ENCODE assay signal across 10 cellular contexts in the genomic region with DNA sequence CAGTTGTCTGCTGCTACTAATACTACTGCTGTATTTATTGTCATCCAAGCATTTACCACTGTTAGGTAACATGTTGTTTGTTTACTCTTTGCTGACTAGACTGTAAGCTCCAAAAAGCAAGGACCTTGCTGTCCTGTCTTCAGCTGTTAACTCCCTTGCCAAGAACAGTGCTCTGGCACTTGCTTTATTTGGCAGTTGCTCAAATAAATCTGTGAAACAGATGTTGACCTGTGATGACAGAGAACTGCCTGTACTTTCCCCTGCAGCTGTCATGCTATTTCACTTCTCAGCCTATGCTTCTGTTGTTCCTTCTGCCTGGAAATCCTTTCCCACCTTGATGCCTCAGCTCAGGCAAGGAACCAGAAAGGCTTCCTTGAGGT.
A peak's percentile ranks its signal among the peaks of the same experiment; 100 is the strongest.
DNase-seq lines count a peak whose midpoint lies in the region; ATAC-seq and TF ChIP-seq lines count a peak whose summit lies in the region.
"Had no signal": no experiment of that assay in that cellular context is flagged by ENCODE, and none has a peak within 500 bp of the region (broad histone marks: within the 10 kb centered on the region; RNA-seq: fewer than 3 reads in every experiment).

No MANE protein-coding gene starts in this region.

- H3K4me3 Mint-ChIP-seq in T-cell = no peak overlapping the region

- H3K4me1 ChIP-seq in esophagus squamous epithelium = peaks cover 4 to 22% (median 12%) of the 10 kb centered on the region in 3 donors

- H3K36me3 Mint-ChIP-seq in T-cell = peaks cover 40% of the 10 kb centered on the region

- DNase-seq in dermis microvascular lymphatic vessel endothelial cell (ENCODE audit: low read depth in 2 of 2) = peak; percentile 22 to 50
- peak; percentile 11 for DNase-seq in renal cortical epithelial cell (ENCODE audit: low read depth)
- no peak for DNase-seq in esophagus squamous epithelium (lab: John Stamatoyannopoulos, UW)
- DNase-seq in T-cell = no peak
- DNase-seq in activated CD4-positive, alpha-beta T cell treated with anti-CD3 and anti-CD28 coated beads for 1 hour = no peak
- DNase-seq: activated CD8-positive, alpha-beta memory T cell treated with anti-CD3 and anti-CD28 coated beads, Interleukin-2, amount 50 U/mL, for 4 hours; NCI-H146 had no signal

- no peaks in the 10 kb centered on the region for H3K27me3 ChIP-seq in esophagus squamous epithelium

- H3K4me1 Mint-ChIP-seq in T-cell = peaks cover 0 to 10% (median 0%) of the 10 kb centered on the region in 3 donors

- H3K27me3 Mint-ChIP-seq in T-cell = no peaks in the 10 kb centered on the region

- ATAC-seq in GM18867 (IDR thresholded peaks at IDR 0.05; ENCODE audit: unreplicated experiment) (peak; percentile 48), HG03432 (IDR thresholded peaks at IDR 0.05; ENCODE audit: unreplicated experiment) (peak; percentile 78), HG03175 (IDR thresholded peaks at IDR 0.05; ENCODE audit: unreplicated experiment) (no peak), T-cell (replicated peaks in 1 of 4) (no peak)

- intact Hi-C loops in esophagus squamous epithelium (cut with DNase I) = no loop called here

- H3K4me3 ChIP-seq in esophagus squamous epithelium = no peak overlapping the region

- no peaks in the 10 kb centered on the region for H3K9me3 Mint-ChIP-seq in T-cell

- no peaks in the 10 kb centered on the region for H3K9me3 ChIP-seq in esophagus squamous epithelium

- TF ChIP-seq POLR2A in esophagus squamous epithelium (IDR thresholded peaks at IDR 0.05) = no peak

- H3K27ac ChIP-seq in esophagus squamous epithelium = peak overlapping the region in 2 of 4 donors; percentile 52 to 62

- peaks cover 0 to 17% (median 0%) of the 10 kb centered on the region in 3 donors for H3K36me3 ChIP-seq in esophagus squamous epithelium

- CTCF ChIA-PET in T-cell (lab: Charles Lee) = no interaction called here

- no peak overlapping the region for H3K27ac Mint-ChIP-seq in T-cell

- POLR2A ChIA-PET in T-cell (lab: Charles Lee) = no interaction called here

- no peak for TF ChIP-seq CTCF in esophagus squamous epithelium (IDR thresholded peaks at IDR 0.05)

Comparison
In these comparisons a context has a peak if more than half of its experiments do, and no peak if none do; other contexts are left out.
1. ATAC-seq: peak in GM18867 (single experiment) and HG03432 (single experiment); none in HG03175 (single experiment) and T-cell (0 of 4).
2. DNase-seq: peak in dermis microvascular lymphatic vessel endothelial cell (2 of 2) and renal cortical epithelial cell (single experiment); none in esophagus squamous epithelium (single experiment), T-cell (0 of 34) and activated CD4-positive, alpha-beta T cell treated with anti-CD3 and anti-CD28 coated beads for 1 hour (single experiment).